16 cellular contexts compared by ENCODE assay signal in the genomic region with DNA sequence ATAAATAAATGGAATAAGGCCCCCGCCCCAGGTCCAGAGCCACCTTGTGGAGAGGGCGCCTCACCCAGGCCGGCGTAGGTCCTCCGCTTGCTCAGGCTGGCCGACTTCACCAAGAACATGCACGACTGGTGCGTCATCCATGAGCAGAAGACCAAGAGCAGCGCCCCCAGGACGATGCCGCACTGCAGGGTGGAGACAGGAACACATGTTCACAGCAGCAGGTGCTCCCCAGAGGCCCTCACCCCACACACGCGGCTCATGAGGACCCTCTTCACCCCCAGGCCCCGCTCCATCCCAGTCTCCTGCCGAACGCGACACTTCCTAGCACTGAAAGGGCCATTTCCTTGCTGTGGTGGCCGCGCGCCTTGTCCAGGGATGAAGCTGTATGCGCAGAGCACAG. TPM values are rescaled to one million over a fixed set of nuclear protein-coding genes. Genes with fewer than 3 reads are reported as not detected.
A peak's percentile ranks its signal among the peaks of the same experiment; 100 is the strongest.
DNase-seq lines count a peak whose midpoint lies in the region; ATAC-seq and TF ChIP-seq lines count a peak whose summit lies in the region.
"Had no signal": no experiment of that assay in that cellular context is flagged by ENCODE, and none has a peak within 500 bp of the region (broad histone marks: within the 10 kb centered on the region; RNA-seq: fewer than 3 reads in every experiment).

No MANE protein-coding gene starts in this region.

- peaks cover 60% of the 10 kb centered on the region for H3K4me1 Mint-ChIP-seq in T-helper 17 cell
- H3K4me1 Mint-ChIP-seq in endodermal cell: peaks cover 3% of the 10 kb centered on the region
- H3K4me1 Mint-ChIP-seq in stimulated activated effector memory CD8-positive, alpha-beta T cell treated with anti-CD3 and anti-CD28 coated beads, Interleukin-12 subunit alpha, Interleukin-12 subunit beta, amount 100 ng/mL, for 72 hours: peaks cover 73% of the 10 kb centered on the region
- H3K4me1 Mint-ChIP-seq in MCF 10A (ENCODE audit: insufficient read depth, unreplicated experiment): peaks cover 4% of the 10 kb centered on the region

- H3K4me3 Mint-ChIP-seq in T-helper 17 cell: peak overlapping the region; percentile 55
- H3K4me3 Mint-ChIP-seq in endodermal cell: no peak overlapping the region
- H3K4me3 Mint-ChIP-seq in stimulated activated effector memory CD8-positive, alpha-beta T cell treated with anti-CD3 and anti-CD28 coated beads, Interleukin-12 subunit alpha, Interleukin-12 subunit beta, amount 100 ng/mL, for 72 hours: no peak overlapping the region
- H3K4me3 Mint-ChIP-seq in MCF 10A (ENCODE audit: unreplicated experiment): no peak overlapping the region

- no peaks in the 10 kb centered on the region for H3K27me3 Mint-ChIP-seq in T-helper 17 cell
- no peaks in the 10 kb centered on the region for H3K27me3 Mint-ChIP-seq in endodermal cell (ENCODE audit: insufficient read depth)
- no peaks in the 10 kb centered on the region for H3K27me3 Mint-ChIP-seq in MCF 10A (ENCODE audit: insufficient read depth, unreplicated experiment)
- H3K27me3 Mint-ChIP-seq: CD4-positive, alpha-beta memory T cell had no signal

- ATAC-seq in right cardiac atrium (no peak), T-helper 17 cell (no peak)
- ATAC-seq in stimulated activated effector memory CD8-positive, alpha-beta T cell treated with anti-CD3 and anti-CD28 coated beads, Interleukin-12 subunit alpha, Interleukin-12 subunit beta, amount 100 ng/mL, for 72 hours: no peak

- H3K9me3 ChIP-seq in right cardiac atrium (ENCODE audit: control insufficient read depth, low read length) (no peaks in the 10 kb centered on the region), T-helper 17 cell (ENCODE audit: control insufficient read depth, low read length, poor library complexity, severe bottlenecking) (no peaks in the 10 kb centered on the region), endodermal cell (ENCODE audit: control insufficient read depth, low read length) (no peaks in the 10 kb centered on the region)
- H3K9me3 ChIP-seq: BLaER1 treated with 17β-estradiol and CSF1 and Interleukin-3, amounts not matched to agents 10 nM and 100 nM had no signal

- POLR2A ChIA-PET in MCF 10A (lab: Yijun Ruan, JAX): interaction anchor here (1.0 kb wide), 1 partner anchor 56 kb away, joined by 5 read pairs; no protein-coding TSS in a partner anchor

- 96% methylated on average over 21 of the region's 21 CpGs for WGBS in right cardiac atrium
- WGBS in endodermal cell (ENCODE audit: insufficient coverage in 1 of 2, insufficient read length in 1 of 2), 2 experiments: 96 to 98% methylated on average over 20 to 21 of the region's 21 CpGs

- H3K9ac ChIP-seq in endodermal cell (ENCODE audit: extremely low read depth, low read length, poor library complexity, severe bottlenecking): no peak overlapping the region

- peak in 2 of 3 donors; percentile 55 to 58 for DNase-seq in right cardiac atrium
- no peak for DNase-seq in cardiac septum (ENCODE audit: low spot score)
- no peak for DNase-seq in T-helper 17 cell
- no peak for DNase-seq in endodermal cell
- DNase-seq in stimulated activated effector memory CD8-positive, alpha-beta T cell treated with anti-CD3 and anti-CD28 coated beads, Interleukin-12 subunit alpha, Interleukin-12 subunit beta, amount 100 ng/mL, for 72 hours (ENCODE audit: low spot score in 2 of 2): no peak
- DNase-seq in medulla oblongata (ENCODE audit: extremely low spot score): no peak
- DNase-seq in ecto neural progenitor cell (ENCODE audit: low spot score): no peak
- no peak for DNase-seq in MCF 10A (ENCODE audit: unreplicated experiment)
- DNase-seq: ACHN; CD4-positive, alpha-beta memory T cell; COR-L47; DMS153; DMS79 treated with DMSO at 0.1 percent for 48 hours; EL; IMR-90 had no signal

- H3K27me3 ChIP-seq in right cardiac atrium (ENCODE audit: control insufficient read depth, insufficient read depth) (no peaks in the 10 kb centered on the region), endodermal cell (ENCODE audit: control insufficient read depth, insufficient read depth, low read length, poor library complexity, severe bottlenecking) (no peaks in the 10 kb centered on the region)
- H3K27me3 ChIP-seq: BLaER1 treated with 17β-estradiol and CSF1 and Interleukin-3, amounts not matched to agents 10 nM and 100 nM had no signal

- peaks cover 6% of the 10 kb centered on the region for H3K36me3 ChIP-seq in endodermal cell (ENCODE audit: control insufficient read depth, insufficient read depth, low read length)

- no TSS peak for BruUV-seq in MCF 10A (replicated peaks; lab: Mats Ljungman, UMichigan)

- CTCF ChIA-PET in MCF 10A (lab: Yijun Ruan, JAX): no interaction called here

- H3K27ac Mint-ChIP-seq in T-helper 17 cell (peak overlapping the region; percentile 94), endodermal cell (no peak overlapping the region), MCF 10A (ENCODE audit: low read depth, unreplicated experiment) (no peak overlapping the region)
- peak overlapping the region; percentile 8 for H3K27ac Mint-ChIP-seq in stimulated activated effector memory CD8-positive, alpha-beta T cell treated with anti-CD3 and anti-CD28 coated beads, Interleukin-12 subunit alpha, Interleukin-12 subunit beta, amount 100 ng/mL, for 72 hours

- H3K4me1 ChIP-seq in right cardiac atrium (ENCODE audit: control insufficient read depth, insufficient read depth, low read length) (peaks cover 2% of the 10 kb centered on the region), endodermal cell (ENCODE audit: control insufficient read depth, insufficient read depth, low read length) (no peaks in the 10 kb centered on the region)

- H3K36me3 Mint-ChIP-seq in T-helper 17 cell (ENCODE audit: low read depth) (no peaks in the 10 kb centered on the region), endodermal cell (ENCODE audit: low read depth) (peaks cover 32% of the 10 kb centered on the region), MCF 10A (ENCODE audit: insufficient read depth, unreplicated experiment) (peaks cover 26% of the 10 kb centered on the region)
- H3K36me3 Mint-ChIP-seq in stimulated activated effector memory CD8-positive, alpha-beta T cell treated with anti-CD3 and anti-CD28 coated beads, Interleukin-12 subunit alpha, Interleukin-12 subunit beta, amount 100 ng/mL, for 72 hours: peaks cover 48% of the 10 kb centered on the region

- H3K9me3 Mint-ChIP-seq in endodermal cell: no peaks in the 10 kb centered on the region
- no peaks in the 10 kb centered on the region for H3K9me3 Mint-ChIP-seq in stimulated activated effector memory CD8-positive, alpha-beta T cell treated with anti-CD3 and anti-CD28 coated beads, Interleukin-12 subunit alpha, Interleukin-12 subunit beta, amount 100 ng/mL, for 72 hours
- no peaks in the 10 kb centered on the region for H3K9me3 Mint-ChIP-seq in MCF 10A (ENCODE audit: unreplicated experiment)
- H3K9me3 Mint-ChIP-seq: CD4-positive, alpha-beta memory T cell had no signal

- intact Hi-C loops in right cardiac atrium (cut with DNase I) (loop anchor here in 1 of 4 donors (5.0 kb wide), 1 partner anchor 103 kb away; no protein-coding TSS in a partner anchor), cardiac septum (cut with DNase I) (loop anchor here (5.0 kb wide), 2 partner anchors 103 to 193 kb away; no protein-coding TSS in a partner anchor), MCF 10A (cut with micrococcal nuclease) (no loop called here)

- H3K4me3 ChIP-seq in right cardiac atrium (ENCODE audit: low read length) (no peak overlapping the region), endodermal cell (ENCODE audit: low read length) (no peak overlapping the region)
- H3K4me3 ChIP-seq: BLaER1 treated with 17β-estradiol and CSF1 and Interleukin-3, amounts not matched to agents 10 nM and 100 nM had no signal

- peak; percentile 32 for TF ChIP-seq CTCF in endodermal cell (conservative IDR thresholded peaks at IDR 0.05)
- no peak for TF ChIP-seq CTCF in MCF 10A (IDR thresholded peaks at IDR 0.05; ENCODE audit: unreplicated experiment)

- H3K27ac ChIP-seq in right cardiac atrium (ENCODE audit: low read length) (no peak overlapping the region), endodermal cell (ENCODE audit: low read depth, low read length) (no peak overlapping the region)

RNA-seq across cellular contexts. Expression of a gene that starts 5.5 kb away (rescaled TPM):
- total RNA-seq in right cardiac atrium (10 to 100 TPM; 50.8 to 63.9 (median 53.5) TPM), cardiac septum (36.0 TPM), T-helper 17 cell (10 to 100 TPM; 59.4 to 98.4 TPM), endodermal cell (10 to 100 TPM; 60.2 to 90.3 TPM), MCF 10A (2022) (98.2 and 108 TPM in 2 replicates)
- polyA plus RNA-seq in right cardiac atrium: 61.5 TPM
- polyA plus RNA-seq in endodermal cell (2013, experiment 1 of 2): 30.6 TPM
- 33.5 TPM for polyA plus RNA-seq in endodermal cell (2013, experiment 2 of 2)

RNA-seq across cellular contexts. Expression of a gene that starts 50.5 kb away (rescaled TPM):
- 10 to 100 TPM; 51.5 to 75.4 (median 62.5) TPM for total RNA-seq in right cardiac atrium
- 55.0 TPM for polyA plus RNA-seq in right cardiac atrium
- total RNA-seq in cardiac septum: 61.0 TPM
- total RNA-seq in T-helper 17 cell: 10 to 100 TPM; 30.6 to 37.0 TPM
- 10 to 100 TPM; 42.7 to 48.7 TPM for total RNA-seq in endodermal cell
- 60.9 TPM for polyA plus RNA-seq in endodermal cell (2013, experiment 1 of 2)
- 52.0 TPM for polyA plus RNA-seq in endodermal cell (2013, experiment 2 of 2)
- 95.0 and 95.3 TPM in 2 replicates for total RNA-seq in MCF 10A (2022)

RNA-seq across cellular contexts. Expression of a gene that starts 50.8 kb away (rescaled TPM):
- 10 to 100 TPM; 12.5 to 17.7 (median 14.2) TPM for total RNA-seq in right cardiac atrium
- 12.6 TPM for polyA plus RNA-seq in right cardiac atrium
- total RNA-seq in cardiac septum: 12.6 TPM
- 10 to 100 TPM; 84.1 to 90.9 TPM for total RNA-seq in T-helper 17 cell
- 10 to 100 TPM; 30.0 to 45.0 TPM for total RNA-seq in endodermal cell
- 24.6 TPM for polyA plus RNA-seq in endodermal cell (2013, experiment 1 of 2)
- polyA plus RNA-seq in endodermal cell (2013, experiment 2 of 2): 21.1 TPM
- total RNA-seq in MCF 10A (2022): 23.4 and 27.4 TPM in 2 replicates

Comparison
In these comparisons a context has a peak if more than half of its experiments do, and no peak if none do; other contexts are left out.
1. DNase-seq: peak in right cardiac atrium (2 of 3); none in cardiac septum (single experiment), T-helper 17 cell (0 of 3), endodermal cell (single experiment), stimulated activated effector memory CD8-positive, alpha-beta T cell treated with anti-CD3 and anti-CD28 coated beads, Interleukin-12 subunit alpha, Interleukin-12 subunit beta, amount 100 ng/mL, for 72 hours (0 of 2), medulla oblongata (single experiment), ecto neural progenitor cell (single experiment) and MCF 10A (single experiment).
2. H3K27ac Mint-ChIP-seq: peak in T-helper 17 cell (single experiment) and stimulated activated effector memory CD8-positive, alpha-beta T cell treated with anti-CD3 and anti-CD28 coated beads, Interleukin-12 subunit alpha, Interleukin-12 subunit beta, amount 100 ng/mL, for 72 hours (single experiment); none in endodermal cell (single experiment) and MCF 10A (single experiment).